Comparison of ENCODE assay signal across 8 cellular contexts in the genomic region with DNA sequence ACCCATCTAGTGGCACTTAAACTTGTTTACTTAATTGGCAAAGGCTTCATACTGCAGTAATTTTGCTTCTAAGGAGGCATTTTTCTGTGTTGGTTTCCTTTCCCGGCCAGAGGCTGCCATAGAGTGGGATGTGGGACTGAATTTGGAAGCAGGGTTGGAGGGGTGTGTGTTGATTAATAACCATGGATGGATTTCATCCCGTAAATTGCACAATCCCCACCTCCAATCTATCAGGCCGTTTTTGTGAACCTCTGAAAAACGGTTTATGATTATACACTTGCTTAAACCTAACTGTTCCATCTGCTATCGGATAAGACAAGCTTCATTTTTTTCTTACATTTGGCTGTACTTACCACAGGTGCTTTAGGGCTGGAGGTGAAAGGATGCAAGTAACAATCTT.
A peak's percentile ranks its signal among the peaks of the same experiment; 100 is the strongest.
DNase-seq lines count a peak whose midpoint lies in the region; ATAC-seq and TF ChIP-seq lines count a peak whose summit lies in the region.

No MANE protein-coding gene starts in this region.

- no peak for TF ChIP-seq CTCF in DND-41 (IDR thresholded peaks at IDR 0.05; ENCODE audit: borderline replicate concordance, extremely low read depth, low read length, poor library complexity, severe bottlenecking)
- no peak for TF ChIP-seq CTCF in OCI-LY1 (IDR thresholded peaks at IDR 0.05; ENCODE audit: low read length)
- TF ChIP-seq CTCF in epithelial cell of esophagus (IDR thresholded peaks at IDR 0.05; ENCODE audit: insufficient read depth, low read depth, low read length, missing control alignments) = no peak
- no peak for TF ChIP-seq CTCF in parathyroid adenoma (IDR thresholded peaks at IDR 0.05)

- ATAC-seq in DND-41 (ENCODE audit: insufficient read depth, low read depth) = no peak

- peak overlapping the region; percentile 93; the same call in 1 of the 2 replicates for H3K27ac ChIP-seq in DND-41 (ENCODE audit: low read length)
- peak overlapping the region; percentile 49 for H3K27ac ChIP-seq in OCI-LY1 (ENCODE audit: low read depth, low read length, poor library complexity, severe bottlenecking)
- H3K27ac ChIP-seq in parathyroid adenoma = no peak overlapping the region

- H3K36me3 ChIP-seq in DND-41 (ENCODE audit: insufficient read depth, low read length) = peaks cover 19% of the 10 kb centered on the region
- peaks cover 15% of the 10 kb centered on the region; the same call in 1 of the 2 replicates for H3K36me3 ChIP-seq in OCI-LY1 (ENCODE audit: insufficient read depth, low read length)
- no peaks in the 10 kb centered on the region for H3K36me3 ChIP-seq in parathyroid adenoma (ENCODE audit: control insufficient read depth, insufficient read depth, low read length)

- H2AFZ ChIP-seq in DND-41 (ENCODE audit: low read depth, low read length) (no peak overlapping the region), OCI-LY1 (ENCODE audit: low read length) (no peak overlapping the region), parathyroid adenoma (no peak overlapping the region)

- no peaks in the 10 kb centered on the region for H3K9me2 ChIP-seq in OCI-LY1 (ENCODE audit: low read depth, low read length)

- H3K4me3 ChIP-seq in DND-41 (ENCODE audit: low read depth in 1 of 2, low read length in 2 of 2) (peak overlapping the region; percentile 53 to 73; a peak in 3 of 4 replicates), OCI-LY1 (ENCODE audit: low read depth, low read length, poor library complexity, severe bottlenecking) (peak overlapping the region; percentile 90), epithelial cell of esophagus (ENCODE audit: low read length) (peak overlapping the region; percentile 93), parathyroid adenoma (ENCODE audit: low read depth, low read length) (peak overlapping the region; percentile 96)

- H3K9ac ChIP-seq in DND-41 (ENCODE audit: low read depth, low read length) (peak overlapping the region; percentile 76), OCI-LY1 (ENCODE audit: low read length) (peak overlapping the region; percentile 89), parathyroid adenoma (no peak overlapping the region)

- DNase-seq in DND-41 (no peak), epithelial cell of esophagus (ENCODE audit: low read depth) (no peak), NCI-H510A treated with DMSO at 0.1 percent for 48 hours (lab: John Stamatoyannopoulos, UW) (no peak), iPS-NIHi11 (ENCODE audit: low spot score) (no peak), RPMI8226 (no peak), 8988T (no peak)

- peaks cover 25% of the 10 kb centered on the region; the same call in 1 of the 2 replicates for H4K20me1 ChIP-seq in DND-41 (ENCODE audit: insufficient read depth, low read length)
- H4K20me1 ChIP-seq in OCI-LY1 (ENCODE audit: insufficient read depth, low read length) = no peaks in the 10 kb centered on the region

- H3K4me1 ChIP-seq in DND-41 (ENCODE audit: insufficient read depth, low read length) (peaks cover 51% of the 10 kb centered on the region), OCI-LY1 (ENCODE audit: insufficient read depth, low read length, severe bottlenecking) (peaks cover 37% of the 10 kb centered on the region), parathyroid adenoma (peaks cover 18% of the 10 kb centered on the region)

- H3K27me3 ChIP-seq in DND-41 (ENCODE audit: insufficient read depth, low read length, poor library complexity) = no peaks in the 10 kb centered on the region
- no peaks in the 10 kb centered on the region for H3K27me3 ChIP-seq in OCI-LY1 (ENCODE audit: insufficient read depth, low read length)
- H3K27me3 ChIP-seq in parathyroid adenoma (ENCODE audit: control insufficient read depth, insufficient read depth, low read length) = no peaks in the 10 kb centered on the region

- H3F3A ChIP-seq in OCI-LY1 (ENCODE audit: insufficient read depth, low read length) = no peaks in the 10 kb centered on the region

- H3K79me2 ChIP-seq in DND-41 (ENCODE audit: insufficient read depth, low read length) (peaks cover 80% of the 10 kb centered on the region), OCI-LY1 (ENCODE audit: insufficient read depth, low read length) (peaks cover 50% of the 10 kb centered on the region), parathyroid adenoma (peaks cover 10% of the 10 kb centered on the region)

- peak overlapping the region; percentile 72 for H3K4me2 ChIP-seq in DND-41 (ENCODE audit: insufficient read depth, low read length)
- H3K4me2 ChIP-seq in OCI-LY1 (ENCODE audit: low read length) = peak overlapping the region; percentile 96
- H3K4me2 ChIP-seq in parathyroid adenoma (ENCODE audit: low read length) = peak overlapping the region; percentile 74

- H3K9me3 ChIP-seq in DND-41 (ENCODE audit: insufficient read depth, low read length, severe bottlenecking) (no peaks in the 10 kb centered on the region), OCI-LY1 (ENCODE audit: low read length) (no peaks in the 10 kb centered on the region), parathyroid adenoma (ENCODE audit: control insufficient read depth, low read length) (no peaks in the 10 kb centered on the region)
